33 cellular contexts compared by ENCODE assay signal in the genomic region with DNA sequence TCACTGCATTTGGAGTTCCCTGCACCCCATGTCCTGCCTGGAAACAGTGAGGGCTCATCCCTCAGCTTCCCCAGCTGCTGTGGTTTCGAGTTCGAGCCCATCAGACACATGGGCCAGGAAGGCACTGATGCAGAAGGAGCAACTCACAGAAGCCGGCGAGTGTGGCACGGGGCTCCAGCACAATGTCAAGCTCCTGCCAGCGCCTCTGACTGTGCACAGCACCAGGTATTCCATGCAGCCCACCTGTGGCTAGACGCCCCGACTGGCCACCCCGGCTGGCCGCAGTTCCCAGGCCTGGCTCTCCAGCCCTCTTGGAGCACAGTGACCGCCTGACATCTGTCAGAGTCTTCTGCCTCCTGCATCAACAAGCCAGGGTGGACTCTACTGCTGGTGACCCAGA.
"Had no signal": no experiment of that assay in that cellular context is flagged by ENCODE, and none has a peak within 500 bp of the region (broad histone marks: within the 10 kb centered on the region; RNA-seq: fewer than 3 reads in every experiment).

No MANE protein-coding gene starts in this region.

- H3K4me3 ChIP-seq: MG63 had no signal

- DNase-seq: Karpas-422, Kasumi-1, MG63, MM.1S, MV-4-11, NCI-H1048, NCI-H1092, NCI-H1092 treated with DMSO at 0.1 percent for 48 hours, NCI-H1105, NCI-H1105 treated with DMSO at 0.1 percent for 48 hours, NCI-H1417 treated with DMSO at 0.1 percent for 48 hours, NCI-H1436, NCI-H1436 treated with DMSO at 0.1 percent for 48 hours, NCI-H1694, NCI-H1694 treated with DMSO at 0.1 percent for 48 hours, NCI-H187, NCI-H187 treated with DMSO at 0.1 percent for 48 hours, NCI-H1930, NCI-H2029, NCI-H2029 treated with DMSO at 0.1 percent for 48 hours, NCI-H2081, NCI-H2081 treated with DMSO at 0.1 percent for 48 hours, NCI-H2107, NCI-H2171, NCI-H2171 treated with DMSO at 0.1 percent for 48 hours, NCI-H2227 treated with DMSO at 0.1 percent for 48 hours, NCI-H226, NCI-H345, NCI-H446, NCI-H446 treated with DMSO at 0.1 percent for 48 hours, NCI-H510A, NCI-H510A treated with DMSO at 0.1 percent for 48 hours, NCI-H524 had no signal

- H3K9me3 ChIP-seq: MG63 had no signal

- H3K27me3 ChIP-seq: MG63 had no signal

- H3K36me3 ChIP-seq: MG63 had no signal
